In the genomic region with DNA sequence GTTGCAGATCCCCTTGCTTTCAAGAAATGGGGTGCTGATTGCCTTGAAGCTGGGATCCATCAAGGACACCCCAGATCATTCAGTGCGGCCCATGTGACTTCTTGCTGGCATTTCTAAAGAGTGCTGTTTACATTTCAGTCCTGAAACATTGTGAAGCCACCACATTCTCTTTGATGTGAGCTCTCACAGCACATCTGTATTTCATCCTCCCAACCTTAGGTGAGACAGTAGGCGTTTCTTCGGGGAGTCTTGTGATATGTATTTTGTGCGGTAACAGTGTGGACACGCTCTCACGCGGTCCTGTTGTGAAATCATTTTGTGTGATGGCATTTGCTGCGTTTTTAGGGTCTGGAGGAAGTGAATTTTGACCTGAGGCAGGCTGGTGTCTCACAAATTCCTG, we compare ENCODE assay signal across 21 cellular contexts. TPM values are rescaled to one million over a fixed set of nuclear protein-coding genes. Genes with fewer than 3 reads are reported as not detected.
DNase-seq lines count a peak whose midpoint lies in the region; ATAC-seq and TF ChIP-seq lines count a peak whose summit lies in the region.
"Had no signal": no experiment of that assay in that cellular context is flagged by ENCODE, and none has a peak within 500 bp of the region (broad histone marks: within the 10 kb centered on the region; RNA-seq: fewer than 3 reads in every experiment).

No MANE protein-coding gene starts in this region.

- H4K20me1 ChIP-seq in hepatocyte (ENCODE audit: insufficient read depth, poor library complexity, severe bottlenecking): peaks cover 17% of the 10 kb centered on the region

- H3K4me1 ChIP-seq in hepatocyte (ENCODE audit: insufficient read depth) (peaks cover 11% of the 10 kb centered on the region), tibial artery (peaks cover 0 to 25% (median 19%) of the 10 kb centered on the region in 4 donors), psoas muscle (no peaks in the 10 kb centered on the region)
- H3K4me1 ChIP-seq: A549, BE2C had no signal

- intact Hi-C loops in tibial artery (cut with DNase I; ENCODE audit: low total_unique reads): no loop called here
- intact Hi-C loops in psoas muscle (cut with DNase I): no loop called here

- peaks cover 93% of the 10 kb centered on the region for H3K79me2 ChIP-seq in hepatocyte

- no peak for TF ChIP-seq CTCF in hepatocyte (IDR thresholded peaks at IDR 0.05; ENCODE audit: poor library complexity)
- no peak for TF ChIP-seq CTCF in tibial artery (IDR thresholded peaks at IDR 0.05)
- no peak for TF ChIP-seq CTCF in psoas muscle (IDR thresholded peaks at IDR 0.05)

- H3K27ac Mint-ChIP-seq in activated T-cell treated with anti-CD3 and anti-CD28 coated beads, Interleukin-2, amount 50 U/mL, for 72 hours: no peak overlapping the region
- no peak overlapping the region for H3K27ac Mint-ChIP-seq in activated naive CD4-positive, alpha-beta T cell treated with anti-CD3 and anti-CD28 coated beads, Interleukin-2, amount 50 U/mL, for 72 hours
- no peak overlapping the region for H3K27ac Mint-ChIP-seq in immature natural killer cell
- H3K27ac Mint-ChIP-seq in stimulated activated memory B cell treated with anti-CD40 and anti-IgM and Interleukin-4, amounts not matched to agents 10 μg/mL and 1 μg/mL and 100 μg/mL, for 72 hours: no peak overlapping the region
- H3K27ac Mint-ChIP-seq: activated CD4-positive, alpha-beta memory T cell treated with anti-CD3 and anti-CD28 coated beads for 36 hours; IgD-negative memory B cell; T-helper 1 cell treated with Interleukin-12 subunit alpha and Interleukin-12 subunit beta and Interleukin-4 antibody, amounts not matched to agents 30 μg/mL and 1 μg/mL, for 36 hours had no signal

- no peaks in the 10 kb centered on the region for H3K9me2 ChIP-seq in hepatocyte (replicated peaks; ENCODE audit: insufficient read depth)

- H3K36me3 Mint-ChIP-seq in activated T-cell treated with anti-CD3 and anti-CD28 coated beads, Interleukin-2, amount 50 U/mL, for 72 hours (ENCODE audit: insufficient read depth in 2 of 2): no peaks in the 10 kb centered on the region
- H3K36me3 Mint-ChIP-seq in activated naive CD4-positive, alpha-beta T cell treated with anti-CD3 and anti-CD28 coated beads, Interleukin-2, amount 50 U/mL, for 72 hours: no peaks in the 10 kb centered on the region
- no peaks in the 10 kb centered on the region for H3K36me3 Mint-ChIP-seq in immature natural killer cell
- no peaks in the 10 kb centered on the region for H3K36me3 Mint-ChIP-seq in stimulated activated memory B cell treated with anti-CD40 and anti-IgM and Interleukin-4, amounts not matched to agents 10 μg/mL and 1 μg/mL and 100 μg/mL, for 72 hours
- H3K36me3 Mint-ChIP-seq: activated CD4-positive, alpha-beta memory T cell treated with anti-CD3 and anti-CD28 coated beads for 36 hours had no signal

- H3K4me2 ChIP-seq in hepatocyte: peak overlapping the region; percentile 30
- H3K4me2 ChIP-seq: A549 had no signal

- H3K27ac ChIP-seq in hepatocyte: peak overlapping the region; percentile 16
- H3K27ac ChIP-seq in tibial artery: peak overlapping the region; percentile 46 to 56
- H3K27ac ChIP-seq in psoas muscle: no peak overlapping the region
- H3K27ac ChIP-seq: A549, cardiac muscle cell had no signal

- no peaks in the 10 kb centered on the region for H3K27me3 ChIP-seq in hepatocyte
- no peaks in the 10 kb centered on the region for H3K27me3 ChIP-seq in tibial artery
- no peaks in the 10 kb centered on the region for H3K27me3 ChIP-seq in psoas muscle (ENCODE audit: insufficient read depth in 3 of 3, low read length in 2 of 3)
- H3K27me3 ChIP-seq: adrenal gland, BE2C, cardiac muscle cell, stomach had no signal

- 50% methylated on average over 8 of the region's 8 CpGs for WGBS in hepatocyte (ENCODE audit: low lambda C conversion rate, missing lambda C conversion rate)
- WGBS in psoas muscle, 3 donors: 88 to 93% (median 90%) methylated on average over 8 of the region's 8 CpGs

- no peak overlapping the region for H3K4me3 ChIP-seq in hepatocyte
- H3K4me3 ChIP-seq in tibial artery: no peak overlapping the region
- no peak overlapping the region for H3K4me3 ChIP-seq in psoas muscle
- H3K4me3 ChIP-seq: A549, adrenal gland, cardiac muscle cell, stomach had no signal

- H3K4me3 Mint-ChIP-seq in activated T-cell treated with anti-CD3 and anti-CD28 coated beads, Interleukin-2, amount 50 U/mL, for 72 hours: peak overlapping the region; percentile 31 to 42
- H3K4me3 Mint-ChIP-seq in immature natural killer cell: no peak overlapping the region
- H3K4me3 Mint-ChIP-seq in stimulated activated memory B cell treated with anti-CD40 and anti-IgM and Interleukin-4, amounts not matched to agents 10 μg/mL and 1 μg/mL and 100 μg/mL, for 72 hours: no peak overlapping the region
- H3K4me3 Mint-ChIP-seq: activated CD4-positive, alpha-beta memory T cell treated with anti-CD3 and anti-CD28 coated beads for 36 hours; T-helper 1 cell treated with Interleukin-12 subunit alpha and Interleukin-12 subunit beta and Interleukin-4 antibody, amounts not matched to agents 30 μg/mL and 1 μg/mL, for 36 hours had no signal

- peak in 1 of 2 donors; percentile 13 for DNase-seq in activated T-cell treated with anti-CD3 and anti-CD28 coated beads, Interleukin-2, amount 50 U/mL, for 72 hours
- DNase-seq in activated T-cell treated with anti-CD3 and anti-CD28 coated beads for 4 hours (no peak), hepatocyte (ENCODE audit: low spot score) (no peak), tibial artery (no peak), immature natural killer cell (no peak), psoas muscle (no peak)
- DNase-seq in activated naive CD4-positive, alpha-beta T cell treated with anti-CD3 and anti-CD28 coated beads, Interleukin-2, amount 50 U/mL, for 72 hours (ENCODE audit: low spot score in 2 of 2): no peak
- DNase-seq: activated CD4-positive, alpha-beta memory T cell treated with anti-CD3 and anti-CD28 coated beads for 36 hours; adrenal gland; BE2C; Caco-2; NCI-H2081 treated with DMSO at 0.1 percent for 48 hours; NCI-H446; SIG-M5; stimulated activated CD4-positive, alpha-beta T cell treated with anti-CD3 and anti-CD28 coated beads, Interleukin-4, amount 100 ng/mL, for 4 hours; stomach had no signal

- peak; percentile 61 to 91 for ATAC-seq in activated T-cell treated with anti-CD3 and anti-CD28 coated beads, Interleukin-2, amount 50 U/mL, for 72 hours (replicated peaks in 1 of 2)
- peak; percentile 82 to 86 for ATAC-seq in activated naive CD4-positive, alpha-beta T cell treated with anti-CD3 and anti-CD28 coated beads, Interleukin-2, amount 50 U/mL, for 72 hours
- ATAC-seq in stimulated activated memory B cell treated with anti-CD40 and anti-IgM and Interleukin-4, amounts not matched to agents 10 μg/mL and 1 μg/mL and 100 μg/mL, for 72 hours: no peak
- ATAC-seq in psoas muscle: no peak
- ATAC-seq: A549 had no signal

- H3K36me3 ChIP-seq in hepatocyte (replicated peaks; ENCODE audit: insufficient read depth, low read depth) (no peaks in the 10 kb centered on the region), tibial artery (no peaks in the 10 kb centered on the region), psoas muscle (ENCODE audit: insufficient read depth in 1 of 2, low read depth in 1 of 2) (no peaks in the 10 kb centered on the region)
- H3K36me3 ChIP-seq: adrenal gland, BE2C, cardiac muscle cell, stomach had no signal

- H2AFZ ChIP-seq in hepatocyte: no peak overlapping the region

- no peaks in the 10 kb centered on the region for H3K9me3 Mint-ChIP-seq in activated T-cell treated with anti-CD3 and anti-CD28 coated beads, Interleukin-2, amount 50 U/mL, for 72 hours
- H3K9me3 Mint-ChIP-seq in activated naive CD4-positive, alpha-beta T cell treated with anti-CD3 and anti-CD28 coated beads, Interleukin-2, amount 50 U/mL, for 72 hours: no peaks in the 10 kb centered on the region
- no peaks in the 10 kb centered on the region for H3K9me3 Mint-ChIP-seq in immature natural killer cell
- no peaks in the 10 kb centered on the region for H3K9me3 Mint-ChIP-seq in stimulated activated memory B cell treated with anti-CD40 and anti-IgM and Interleukin-4, amounts not matched to agents 10 μg/mL and 1 μg/mL and 100 μg/mL, for 72 hours
- H3K9me3 Mint-ChIP-seq: activated CD4-positive, alpha-beta memory T cell treated with anti-CD3 and anti-CD28 coated beads for 36 hours; IgD-negative memory B cell; T-helper 1 cell treated with Interleukin-12 subunit alpha and Interleukin-12 subunit beta and Interleukin-4 antibody, amounts not matched to agents 30 μg/mL and 1 μg/mL, for 36 hours had no signal

- no peaks in the 10 kb centered on the region for H3K27me3 Mint-ChIP-seq in activated T-cell treated with anti-CD3 and anti-CD28 coated beads, Interleukin-2, amount 50 U/mL, for 72 hours (ENCODE audit: low read depth)
- peaks cover 0 to 12% (median 2%) of the 10 kb centered on the region in 3 donors for H3K27me3 Mint-ChIP-seq in immature natural killer cell (ENCODE audit: low read depth in 3 of 3)
- no peaks in the 10 kb centered on the region for H3K27me3 Mint-ChIP-seq in stimulated activated memory B cell treated with anti-CD40 and anti-IgM and Interleukin-4, amounts not matched to agents 10 μg/mL and 1 μg/mL and 100 μg/mL, for 72 hours
- H3K27me3 Mint-ChIP-seq: IgD-negative memory B cell had no signal

- no peaks in the 10 kb centered on the region for H3K9me3 ChIP-seq in hepatocyte (ENCODE audit: low read depth)
- no peaks in the 10 kb centered on the region for H3K9me3 ChIP-seq in tibial artery
- no peaks in the 10 kb centered on the region for H3K9me3 ChIP-seq in psoas muscle
- H3K9me3 ChIP-seq: A549, adrenal gland, BE2C, Caco-2, stomach had no signal

- peaks cover 19% of the 10 kb centered on the region for H3K4me1 Mint-ChIP-seq in activated T-cell treated with anti-CD3 and anti-CD28 coated beads, Interleukin-2, amount 50 U/mL, for 72 hours (ENCODE audit: low read depth)
- H3K4me1 Mint-ChIP-seq in immature natural killer cell: no peaks in the 10 kb centered on the region
- H3K4me1 Mint-ChIP-seq in stimulated activated memory B cell treated with anti-CD40 and anti-IgM and Interleukin-4, amounts not matched to agents 10 μg/mL and 1 μg/mL and 100 μg/mL, for 72 hours: no peaks in the 10 kb centered on the region
- H3K4me1 Mint-ChIP-seq: IgD-negative memory B cell had no signal

RNA-seq across cellular contexts. Expression of a gene that starts 57.3 kb away (rescaled TPM):
- total RNA-seq in activated T-cell treated with anti-CD3 and anti-CD28 coated beads, Interleukin-2, amount 50 U/mL, for 72 hours: 1 to 10 TPM; 1.6 to 3.7 TPM
- total RNA-seq in activated naive CD4-positive, alpha-beta T cell treated with anti-CD3 and anti-CD28 coated beads, Interleukin-2, amount 50 U/mL, for 72 hours: 1 to 10 TPM; 1.1 to 1.6 TPM
- total RNA-seq in hepatocyte (35.1 and 39.7 TPM in 2 replicates), psoas muscle (1 to 10 TPM; 2.1 to 5.8 (median 4.1) TPM)
- polyA plus RNA-seq in hepatocyte (16.7 and 23.8 TPM in 2 replicates), immature natural killer cell (not detected), psoas muscle (1 to 10 TPM; 1.1 to 1.4 (median 1.1) TPM)

Comparison
In these comparisons a context has a peak if more than half of its experiments do, and no peak if none do; other contexts are left out.
1. ATAC-seq: peak in activated T-cell treated with anti-CD3 and anti-CD28 coated beads, Interleukin-2, amount 50 U/mL, for 72 hours (2 of 2) and activated naive CD4-positive, alpha-beta T cell treated with anti-CD3 and anti-CD28 coated beads, Interleukin-2, amount 50 U/mL, for 72 hours (2 of 2); none in stimulated activated memory B cell treated with anti-CD40 and anti-IgM and Interleukin-4, amounts not matched to agents 10 μg/mL and 1 μg/mL and 100 μg/mL, for 72 hours (single experiment) and psoas muscle (0 of 4).
2. H3K4me3 Mint-ChIP-seq: peak in activated T-cell treated with anti-CD3 and anti-CD28 coated beads, Interleukin-2, amount 50 U/mL, for 72 hours (2 of 2); none in immature natural killer cell (0 of 5) and stimulated activated memory B cell treated with anti-CD40 and anti-IgM and Interleukin-4, amounts not matched to agents 10 μg/mL and 1 μg/mL and 100 μg/mL, for 72 hours (single experiment).